Comparison of ENCODE assay signal across 1 cellular context in genomic region chr6:122641818-122642217, GRCh38.
TF ChIP-seq lines count a peak whose summit lies in the region.

No MANE protein-coding gene starts in this region.

TF ChIP-seq in GM23338, 12 proteins besides CTCF, POLR2A, EP300 and RAD21 (continued from another document):
- no peak for TF ChIP-seq REST (IDR thresholded peaks at IDR 0.05; ENCODE audit: unreplicated experiment)
- no peak for TF ChIP-seq STAT1 (IDR thresholded peaks at IDR 0.05; ENCODE audit: unreplicated experiment)
- no peak for TF ChIP-seq NANOG (IDR thresholded peaks at IDR 0.05; ENCODE audit: borderline replicate concordance)
- no peak for TF ChIP-seq JUNB (IDR thresholded peaks at IDR 0.05; ENCODE audit: unreplicated experiment)
- no peak for TF ChIP-seq ETS1 (IDR thresholded peaks at IDR 0.05)
- no peak for TF ChIP-seq EZH2phosphoT487 (IDR thresholded peaks at IDR 0.05; ENCODE audit: unreplicated experiment)
- TF ChIP-seq POLR2AphosphoS5 (IDR thresholded peaks at IDR 0.05; ENCODE audit: low read depth), result no peak
- no peak for TF ChIP-seq ZNF331 (CRISPR knock-in tag; IDR thresholded peaks at IDR 0.05; ENCODE audit: low read depth)
- no peak for TF ChIP-seq EZH2 (IDR thresholded peaks at IDR 0.05; ENCODE audit: low read depth, unreplicated experiment)
